31 cellular contexts compared by ENCODE assay signal in the genomic region with DNA sequence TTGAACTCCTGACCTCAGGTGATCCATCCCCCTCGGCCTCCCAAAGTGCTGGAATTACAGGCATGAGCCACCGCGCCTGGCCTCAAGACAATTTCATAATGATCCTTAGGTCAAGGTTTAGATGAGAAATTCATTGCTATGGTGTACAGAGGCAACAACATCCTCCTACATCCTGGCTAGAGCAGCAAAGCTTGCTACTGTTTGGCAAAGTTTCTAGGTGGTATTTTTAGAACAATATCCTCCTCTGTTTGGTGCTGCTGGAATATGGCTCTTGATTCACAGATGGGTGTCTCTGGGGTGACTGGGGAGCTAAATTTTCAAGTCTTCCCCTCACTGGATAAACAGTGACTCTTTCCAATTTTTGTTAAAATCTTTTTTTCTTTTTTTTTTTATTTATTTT. TPM values are rescaled to one million over a fixed set of nuclear protein-coding genes. Genes with fewer than 3 reads are reported as not detected.
DNase-seq lines count a peak whose midpoint lies in the region; ATAC-seq and TF ChIP-seq lines count a peak whose summit lies in the region.
"Had no signal": no experiment of that assay in that cellular context is flagged by ENCODE, and none has a peak within 500 bp of the region (broad histone marks: within the 10 kb centered on the region; RNA-seq: fewer than 3 reads in every experiment).

No MANE protein-coding gene starts in this region.

- no peak overlapping the region for H3K4me2 ChIP-seq in mammary epithelial cell (ENCODE audit: insufficient read depth, low read depth, low read length)
- H3K4me2 ChIP-seq: neural progenitor cell, SK-N-SH had no signal

- no peak for TF ChIP-seq CTCF in mammary epithelial cell (conservative IDR thresholded peaks at IDR 0.05 in 1 of 2, IDR thresholded peaks at IDR 0.05 in 1 of 2; ENCODE audit: extremely low read depth in 1 of 2, insufficient read depth in 1 of 2, low read depth in 1 of 2, low read length in 2 of 2)
- no peak for TF ChIP-seq CTCF in breast epithelium (IDR thresholded peaks at IDR 0.05)
- TF ChIP-seq CTCF in right lobe of liver (IDR thresholded peaks at IDR 0.05): no peak
- no peak for TF ChIP-seq CTCF in testis (IDR thresholded peaks at IDR 0.05)
- TF ChIP-seq CTCF in endodermal cell (conservative IDR thresholded peaks at IDR 0.05): no peak

- TF ChIP-seq POLR2A in breast epithelium (IDR thresholded peaks at IDR 0.05) (no peak), right lobe of liver (IDR thresholded peaks at IDR 0.05) (no peak), testis (IDR thresholded peaks at IDR 0.05) (no peak)

- H3K4me3 ChIP-seq in mammary epithelial cell (replicated peaks in 1 of 3; ENCODE audit: insufficient read depth in 1 of 3, low read depth in 2 of 3, low read length in 3 of 3): no peak overlapping the region
- H3K4me3 ChIP-seq in breast epithelium: no peak overlapping the region
- H3K4me3 ChIP-seq in right lobe of liver: no peak overlapping the region
- H3K4me3 ChIP-seq in testis: no peak overlapping the region
- no peak overlapping the region for H3K4me3 ChIP-seq in SJCRH30
- no peak overlapping the region for H3K4me3 ChIP-seq in endodermal cell (ENCODE audit: low read length)
- H3K4me3 ChIP-seq: coronary artery, neural progenitor cell, sigmoid colon, upper lobe of right lung had no signal

- H3K79me2 ChIP-seq in mammary epithelial cell (ENCODE audit: insufficient read depth, low read length): no peaks in the 10 kb centered on the region

- no peaks in the 10 kb centered on the region for H3K36me3 ChIP-seq in mammary epithelial cell (ENCODE audit: insufficient read depth, low read length)
- H3K36me3 ChIP-seq in breast epithelium: no peaks in the 10 kb centered on the region
- no peaks in the 10 kb centered on the region for H3K36me3 ChIP-seq in right lobe of liver
- no peaks in the 10 kb centered on the region for H3K36me3 ChIP-seq in testis (ENCODE audit: low read depth, missing control alignments)
- no peaks in the 10 kb centered on the region for H3K36me3 ChIP-seq in SJCRH30
- H3K36me3 ChIP-seq in endodermal cell (ENCODE audit: control insufficient read depth, insufficient read depth, low read length): no peaks in the 10 kb centered on the region
- H3K36me3 ChIP-seq: neural progenitor cell, sigmoid colon, upper lobe of right lung had no signal

- BruUV-seq in mammary epithelial cell (replicated peaks; lab: Mats Ljungman, UMichigan): no TSS peak

- no peaks in the 10 kb centered on the region for H4K20me1 ChIP-seq in mammary epithelial cell (ENCODE audit: insufficient read depth, low read length)

- H3K4me1 Mint-ChIP-seq in endodermal cell: peaks cover 21% of the 10 kb centered on the region
- no peaks in the 10 kb centered on the region for H3K4me1 Mint-ChIP-seq in activated naive CD4-positive, alpha-beta T cell treated with anti-CD3 and anti-CD28 coated beads for 36 hours (ENCODE audit: low read depth)
- H3K4me1 Mint-ChIP-seq: activated naive CD8-positive, alpha-beta T cell treated with anti-CD3 and anti-CD28 coated beads for 36 hours; memory B cell had no signal

- ATAC-seq in right lobe of liver: peak; percentile 28 to 71 (median 54)
- ATAC-seq: HCT116, upper lobe of right lung had no signal

- in situ Hi-C loops in mammary epithelial cell (cut with MboI; ENCODE audit: low sequenced_read_pairs in 2 of 2): no loop called here

- H3K27me3 ChIP-seq in mammary epithelial cell (ENCODE audit: insufficient read depth, low read length) (no peaks in the 10 kb centered on the region), breast epithelium (no peaks in the 10 kb centered on the region), right lobe of liver (no peaks in the 10 kb centered on the region), testis (no peaks in the 10 kb centered on the region), SJCRH30 (no peaks in the 10 kb centered on the region), endodermal cell (ENCODE audit: control insufficient read depth, insufficient read depth, low read length, poor library complexity, severe bottlenecking) (no peaks in the 10 kb centered on the region)
- H3K27me3 ChIP-seq: neural progenitor cell, sigmoid colon, upper lobe of right lung had no signal

- no peak overlapping the region for H2AFZ ChIP-seq in mammary epithelial cell (ENCODE audit: low read depth, low read length)
- H2AFZ ChIP-seq: neural progenitor cell had no signal

- H3K27me3 Mint-ChIP-seq in endodermal cell (ENCODE audit: insufficient read depth): no peaks in the 10 kb centered on the region
- no peaks in the 10 kb centered on the region for H3K27me3 Mint-ChIP-seq in activated naive CD4-positive, alpha-beta T cell treated with anti-CD3 and anti-CD28 coated beads for 36 hours (ENCODE audit: low read depth)
- H3K27me3 Mint-ChIP-seq: activated T-cell treated with anti-CD3 and anti-CD28 coated beads, Interleukin-2, amount 50 U/mL, for 24 hours had no signal

- H3K4me1 ChIP-seq in mammary epithelial cell (ENCODE audit: insufficient read depth, low read length) (no peaks in the 10 kb centered on the region), breast epithelium (no peaks in the 10 kb centered on the region), right lobe of liver (no peaks in the 10 kb centered on the region), testis (peaks cover 4% of the 10 kb centered on the region), SJCRH30 (no peaks in the 10 kb centered on the region), endodermal cell (ENCODE audit: control insufficient read depth, insufficient read depth, low read length) (peaks cover 6% of the 10 kb centered on the region)
- H3K4me1 ChIP-seq: sigmoid colon, upper lobe of right lung had no signal

- intact Hi-C loops in mammary epithelial cell (cut with micrococcal nuclease) (no loop called here), breast epithelium (cut with DNase I; ENCODE audit: low total_unique reads) (no loop called here), right lobe of liver (cut with DNase I) (no loop called here), testis (cut with DNase I; ENCODE audit: low total_unique reads) (no loop called here)
- intact Hi-C loops in activated naive CD4-positive, alpha-beta T cell treated with anti-CD3 and anti-CD28 coated beads for 36 hours (cut with micrococcal nuclease): no loop called here

- H3K9ac ChIP-seq in mammary epithelial cell (ENCODE audit: insufficient read depth, low read length) (no peak overlapping the region), endodermal cell (ENCODE audit: extremely low read depth, low read length, poor library complexity, severe bottlenecking) (no peak overlapping the region)
- H3K9ac ChIP-seq: neural progenitor cell, SK-N-SH had no signal

- WGBS in mammary epithelial cell (ENCODE audit: low coverage, missing lambda C conversion rate): 13% methylated on average over 3 of the region's 3 CpGs
- 56% methylated on average over 3 of the region's 3 CpGs for WGBS in right lobe of liver (ENCODE audit: insufficient coverage, low coverage, low lambda C conversion rate, missing lambda C conversion rate)
- 12 to 42% methylated on average over 3 of the region's 3 CpGs for WGBS in testis, 2 donors
- 95 to 100% methylated on average over 3 of the region's 3 CpGs for WGBS in endodermal cell (ENCODE audit: insufficient coverage in 1 of 2, insufficient read length in 1 of 2), 2 experiments

- H3K9me3 ChIP-seq in mammary epithelial cell (replicated peaks; ENCODE audit: insufficient read depth, low read length) (no peaks in the 10 kb centered on the region), breast epithelium (no peaks in the 10 kb centered on the region), right lobe of liver (no peaks in the 10 kb centered on the region), testis (no peaks in the 10 kb centered on the region), SJCRH30 (replicated peaks) (no peaks in the 10 kb centered on the region), endodermal cell (ENCODE audit: control insufficient read depth, low read length) (no peaks in the 10 kb centered on the region)
- H3K9me3 ChIP-seq: sigmoid colon, SK-N-SH, upper lobe of right lung had no signal

- DNase-seq in mammary epithelial cell: peak; percentile 12
- no peak for DNase-seq in breast epithelium (ENCODE audit: low spot score in 2 of 2)
- peak; percentile 33 for DNase-seq in epidermal melanocyte (ENCODE audit: insufficient read length, low spot score)
- DNase-seq in right lobe of liver: no peak
- DNase-seq in testis: peak; percentile 20
- no peak for DNase-seq in SJCRH30
- no peak for DNase-seq in endodermal cell
- DNase-seq in activated naive CD4-positive, alpha-beta T cell treated with anti-CD3 and anti-CD28 coated beads for 36 hours: no peak
- DNase-seq: activated effector memory CD4-positive, alpha-beta T cell treated with anti-CD3 and anti-CD28 coated beads, Interleukin-2, amount 50 U/mL, for 16 hours; activated naive CD8-positive, alpha-beta T cell treated with anti-CD3 and anti-CD28 coated beads for 36 hours; activated T-cell treated with anti-CD3 and anti-CD28 coated beads, Interleukin-2, amount 50 U/mL, for 24 hours; DMS79 treated with DMSO at 0.1 percent for 48 hours; effector memory CD4-positive, alpha-beta T cell; erythroblast; foreskin fibroblast; kidney glomerular epithelial cell; NCI-H1048; NCI-H2171; NCI-H510A; posterior cingulate gyrus; RPMI8226; sigmoid colon; SK-N-SH; stimulated activated CD4-positive, alpha-beta T cell treated with anti-CD3 and anti-CD28 coated beads, Interleukin-4, amount 100 ng/mL, for 1 hour; upper lobe of right lung had no signal

- peaks cover 34% of the 10 kb centered on the region for H3K36me3 Mint-ChIP-seq in endodermal cell (ENCODE audit: low read depth)
- no peaks in the 10 kb centered on the region for H3K36me3 Mint-ChIP-seq in activated naive CD4-positive, alpha-beta T cell treated with anti-CD3 and anti-CD28 coated beads for 36 hours (ENCODE audit: low read depth)
- H3K36me3 Mint-ChIP-seq: activated naive CD8-positive, alpha-beta T cell treated with anti-CD3 and anti-CD28 coated beads for 36 hours; neural progenitor cell had no signal

- no peak overlapping the region for H3K4me3 Mint-ChIP-seq in endodermal cell
- no peak overlapping the region for H3K4me3 Mint-ChIP-seq in activated naive CD4-positive, alpha-beta T cell treated with anti-CD3 and anti-CD28 coated beads for 36 hours
- H3K4me3 Mint-ChIP-seq: activated naive CD8-positive, alpha-beta T cell treated with anti-CD3 and anti-CD28 coated beads for 36 hours; activated T-cell treated with anti-CD3 and anti-CD28 coated beads, Interleukin-2, amount 50 U/mL, for 24 hours; memory B cell; neural progenitor cell; T-helper 1 cell treated with Interleukin-12 subunit alpha and Interleukin-12 subunit beta and Interleukin-4 antibody, amounts not matched to agents 30 μg/mL and 1 μg/mL, for 36 hours had no signal

- no peak overlapping the region for H3K27ac Mint-ChIP-seq in endodermal cell
- no peak overlapping the region for H3K27ac Mint-ChIP-seq in activated naive CD4-positive, alpha-beta T cell treated with anti-CD3 and anti-CD28 coated beads for 36 hours
- H3K27ac Mint-ChIP-seq: activated naive CD8-positive, alpha-beta T cell treated with anti-CD3 and anti-CD28 coated beads for 36 hours; activated T-cell treated with anti-CD3 and anti-CD28 coated beads, Interleukin-2, amount 50 U/mL, for 24 hours; memory B cell; neural progenitor cell; T-helper 1 cell treated with Interleukin-12 subunit alpha and Interleukin-12 subunit beta and Interleukin-4 antibody, amounts not matched to agents 30 μg/mL and 1 μg/mL, for 36 hours had no signal

- peaks cover 19% of the 10 kb centered on the region for H3K9me3 Mint-ChIP-seq in endodermal cell
- H3K9me3 Mint-ChIP-seq in activated naive CD4-positive, alpha-beta T cell treated with anti-CD3 and anti-CD28 coated beads for 36 hours: no peaks in the 10 kb centered on the region
- H3K9me3 Mint-ChIP-seq: activated naive CD8-positive, alpha-beta T cell treated with anti-CD3 and anti-CD28 coated beads for 36 hours; activated T-cell treated with anti-CD3 and anti-CD28 coated beads, Interleukin-2, amount 50 U/mL, for 24 hours; memory B cell; T-helper 1 cell treated with Interleukin-12 subunit alpha and Interleukin-12 subunit beta and Interleukin-4 antibody, amounts not matched to agents 30 μg/mL and 1 μg/mL, for 36 hours had no signal

- CTCF ChIA-PET in mammary epithelial cell (lab: Charles Lee; ENCODE audit: low non-redundant PET): no interaction called here
- CTCF ChIA-PET in activated naive CD4-positive, alpha-beta T cell treated with anti-CD3 and anti-CD28 coated beads for 36 hours (lab: Charles Lee): no interaction called here

- H3K27ac ChIP-seq in mammary epithelial cell (ENCODE audit: insufficient read depth, low read depth, low read length): no peak overlapping the region
- no peak overlapping the region for H3K27ac ChIP-seq in breast epithelium
- H3K27ac ChIP-seq in right lobe of liver: no peak overlapping the region
- no peak overlapping the region for H3K27ac ChIP-seq in testis
- H3K27ac ChIP-seq in SJCRH30: no peak overlapping the region
- H3K27ac ChIP-seq in endodermal cell (ENCODE audit: low read depth, low read length): no peak overlapping the region
- H3K27ac ChIP-seq: 22Rv1, coronary artery, neural progenitor cell, sigmoid colon, upper lobe of right lung had no signal

- dilution Hi-C loops in mammary epithelial cell (cut with HindIII; ENCODE audit: low sequenced_read_pairs): no loop called here

RNA-seq across cellular contexts. Expression of gene CRHBP, which starts 30.6 kb away (rescaled TPM):
- total RNA-seq in mammary epithelial cell (not detected), breast epithelium (1 to 10 TPM in 2 of 3 donors, under 1 TPM in 1; 0.73 to 5.1 (median 2.3) TPM), right lobe of liver (100 to 1,000 TPM in 2 of 6 experiments, 10 to 100 TPM in 4; 19.2 to 130 (median 40.6) TPM), testis (1 to 10 TPM; 1.1 to 3.3 TPM), endodermal cell (10 to 100 TPM; 14.4 to 15.2 TPM)
- polyA plus RNA-seq in mammary epithelial cell (not detected), testis (ENCODE audit: insufficient read depth, low read depth, low replicate concordance) (2.0 TPM)
- not detected for polyA minus RNA-seq in mammary epithelial cell
- total RNA-seq in SJCRH30 (2014; rRNA removed; shearing (Covaris generic)): not detected in 2 replicates
- 6.9 TPM for polyA plus RNA-seq in endodermal cell (2013, experiment 1 of 2)
- 6.1 TPM for polyA plus RNA-seq in endodermal cell (2013, experiment 2 of 2)
- under 1 TPM in 1 of 2 experiments, not detected in 1; 0.38 TPM for total RNA-seq in activated naive CD4-positive, alpha-beta T cell treated with anti-CD3 and anti-CD28 coated beads for 36 hours
- total RNA-seq: activated naive CD8-positive, alpha-beta T cell treated with anti-CD3 and anti-CD28 coated beads for 36 hours had no signal
- polyA plus RNA-seq: SK-N-SH had no signal

RNA-seq across cellular contexts. Expression of gene AGGF1, which starts 46.7 kb away (rescaled TPM):
- total RNA-seq in mammary epithelial cell (10 to 100 TPM; 21.0 to 21.8 TPM), breast epithelium (10 to 100 TPM; 19.3 to 25.6 (median 25.6) TPM), right lobe of liver (10 to 100 TPM in 5 of 6 experiments, 1 to 10 TPM in 1; 9.1 to 15.3 (median 11.4) TPM), testis (10 to 100 TPM; 50.4 to 58.0 TPM), endodermal cell (10 to 100 TPM; 20.8 to 24.4 TPM)
- polyA plus RNA-seq in mammary epithelial cell (9.6 TPM), testis (ENCODE audit: insufficient read depth, low read depth, low replicate concordance) (22.8 TPM)
- polyA minus RNA-seq in mammary epithelial cell: 5.9 TPM
- total RNA-seq in SJCRH30 (2014; rRNA removed; shearing (Covaris generic)): 22.9 and 25.4 TPM in 2 replicates
- polyA plus RNA-seq in endodermal cell (2013, experiment 1 of 2): 18.2 TPM
- polyA plus RNA-seq in endodermal cell (2013, experiment 2 of 2): 17.9 TPM
- total RNA-seq in activated naive CD4-positive, alpha-beta T cell treated with anti-CD3 and anti-CD28 coated beads for 36 hours: 10 to 100 TPM; 20.3 to 23.0 TPM

Comparison
In these comparisons a context has a peak if more than half of its experiments do, and no peak if none do; other contexts are left out.
1. DNase-seq: peak in mammary epithelial cell (single experiment), epidermal melanocyte (single experiment) and testis (single experiment); none in breast epithelium (0 of 2), right lobe of liver (0 of 3), SJCRH30 (0 of 2), endodermal cell (single experiment) and activated naive CD4-positive, alpha-beta T cell treated with anti-CD3 and anti-CD28 coated beads for 36 hours (single experiment).